Comparison of ENCODE assay signal across 1 cellular context in genomic region chr7:24971333-24972165, GRCh38.
A peak's percentile ranks its signal among the peaks of the same experiment; 100 is the strongest.
TF ChIP-seq lines count a peak whose summit lies in the region.

No MANE protein-coding gene starts in this region.

TF ChIP-seq in K562, 482 proteins besides CTCF, POLR2A, EP300 and RAD21 (continued from another document and continues in another):
- peak; percentile 81 for TF ChIP-seq USF1 (CRISPR knock-in tag; IDR thresholded peaks at IDR 0.05)
- no peak for TF ChIP-seq ZNF124 (CRISPR knock-in tag; IDR thresholded peaks at IDR 0.05)
- no peak for TF ChIP-seq ILF3 (IDR thresholded peaks at IDR 0.05; ENCODE audit: borderline replicate concordance)
- no peak for TF ChIP-seq THRAP3 (IDR thresholded peaks at IDR 0.05; ENCODE audit: borderline replicate concordance)
- TF ChIP-seq, protein P1, sequence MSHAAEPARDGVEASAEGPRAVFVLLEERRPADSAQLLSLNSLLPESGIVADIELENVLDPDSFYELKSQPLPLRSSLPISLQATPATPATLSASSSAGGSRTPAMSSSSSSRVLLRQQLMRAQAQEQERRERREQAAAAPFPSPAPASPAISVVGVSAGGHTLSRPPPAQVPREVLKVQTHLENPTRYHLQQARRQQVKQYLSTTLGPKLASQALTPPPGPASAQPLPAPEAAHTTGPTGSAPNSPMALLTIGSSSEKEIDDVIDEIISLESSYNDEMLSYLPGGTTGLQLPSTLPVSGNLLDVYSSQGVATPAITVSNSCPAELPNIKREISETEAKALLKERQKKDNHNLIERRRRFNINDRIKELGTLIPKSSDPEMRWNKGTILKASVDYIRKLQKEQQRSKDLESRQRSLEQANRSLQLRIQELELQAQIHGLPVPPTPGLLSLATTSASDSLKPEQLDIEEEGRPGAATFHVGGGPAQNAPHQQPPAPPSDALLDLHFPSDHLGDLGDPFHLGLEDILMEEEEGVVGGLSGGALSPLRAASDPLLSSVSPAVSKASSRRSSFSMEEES (CRISPR knock-in tag; IDR thresholded peaks at IDR 0.05) = peak; percentile 17; the same call in 1 of the 2 replicates
- TF ChIP-seq KAT2B (IDR thresholded peaks at IDR 0.05; ENCODE audit: low read depth, low read length) = no peak
- no peak for TF ChIP-seq U2AF2 (optimal IDR thresholded peaks at IDR 0.05; ENCODE audit: low read depth, low read length)
- TF ChIP-seq, protein P2, sequence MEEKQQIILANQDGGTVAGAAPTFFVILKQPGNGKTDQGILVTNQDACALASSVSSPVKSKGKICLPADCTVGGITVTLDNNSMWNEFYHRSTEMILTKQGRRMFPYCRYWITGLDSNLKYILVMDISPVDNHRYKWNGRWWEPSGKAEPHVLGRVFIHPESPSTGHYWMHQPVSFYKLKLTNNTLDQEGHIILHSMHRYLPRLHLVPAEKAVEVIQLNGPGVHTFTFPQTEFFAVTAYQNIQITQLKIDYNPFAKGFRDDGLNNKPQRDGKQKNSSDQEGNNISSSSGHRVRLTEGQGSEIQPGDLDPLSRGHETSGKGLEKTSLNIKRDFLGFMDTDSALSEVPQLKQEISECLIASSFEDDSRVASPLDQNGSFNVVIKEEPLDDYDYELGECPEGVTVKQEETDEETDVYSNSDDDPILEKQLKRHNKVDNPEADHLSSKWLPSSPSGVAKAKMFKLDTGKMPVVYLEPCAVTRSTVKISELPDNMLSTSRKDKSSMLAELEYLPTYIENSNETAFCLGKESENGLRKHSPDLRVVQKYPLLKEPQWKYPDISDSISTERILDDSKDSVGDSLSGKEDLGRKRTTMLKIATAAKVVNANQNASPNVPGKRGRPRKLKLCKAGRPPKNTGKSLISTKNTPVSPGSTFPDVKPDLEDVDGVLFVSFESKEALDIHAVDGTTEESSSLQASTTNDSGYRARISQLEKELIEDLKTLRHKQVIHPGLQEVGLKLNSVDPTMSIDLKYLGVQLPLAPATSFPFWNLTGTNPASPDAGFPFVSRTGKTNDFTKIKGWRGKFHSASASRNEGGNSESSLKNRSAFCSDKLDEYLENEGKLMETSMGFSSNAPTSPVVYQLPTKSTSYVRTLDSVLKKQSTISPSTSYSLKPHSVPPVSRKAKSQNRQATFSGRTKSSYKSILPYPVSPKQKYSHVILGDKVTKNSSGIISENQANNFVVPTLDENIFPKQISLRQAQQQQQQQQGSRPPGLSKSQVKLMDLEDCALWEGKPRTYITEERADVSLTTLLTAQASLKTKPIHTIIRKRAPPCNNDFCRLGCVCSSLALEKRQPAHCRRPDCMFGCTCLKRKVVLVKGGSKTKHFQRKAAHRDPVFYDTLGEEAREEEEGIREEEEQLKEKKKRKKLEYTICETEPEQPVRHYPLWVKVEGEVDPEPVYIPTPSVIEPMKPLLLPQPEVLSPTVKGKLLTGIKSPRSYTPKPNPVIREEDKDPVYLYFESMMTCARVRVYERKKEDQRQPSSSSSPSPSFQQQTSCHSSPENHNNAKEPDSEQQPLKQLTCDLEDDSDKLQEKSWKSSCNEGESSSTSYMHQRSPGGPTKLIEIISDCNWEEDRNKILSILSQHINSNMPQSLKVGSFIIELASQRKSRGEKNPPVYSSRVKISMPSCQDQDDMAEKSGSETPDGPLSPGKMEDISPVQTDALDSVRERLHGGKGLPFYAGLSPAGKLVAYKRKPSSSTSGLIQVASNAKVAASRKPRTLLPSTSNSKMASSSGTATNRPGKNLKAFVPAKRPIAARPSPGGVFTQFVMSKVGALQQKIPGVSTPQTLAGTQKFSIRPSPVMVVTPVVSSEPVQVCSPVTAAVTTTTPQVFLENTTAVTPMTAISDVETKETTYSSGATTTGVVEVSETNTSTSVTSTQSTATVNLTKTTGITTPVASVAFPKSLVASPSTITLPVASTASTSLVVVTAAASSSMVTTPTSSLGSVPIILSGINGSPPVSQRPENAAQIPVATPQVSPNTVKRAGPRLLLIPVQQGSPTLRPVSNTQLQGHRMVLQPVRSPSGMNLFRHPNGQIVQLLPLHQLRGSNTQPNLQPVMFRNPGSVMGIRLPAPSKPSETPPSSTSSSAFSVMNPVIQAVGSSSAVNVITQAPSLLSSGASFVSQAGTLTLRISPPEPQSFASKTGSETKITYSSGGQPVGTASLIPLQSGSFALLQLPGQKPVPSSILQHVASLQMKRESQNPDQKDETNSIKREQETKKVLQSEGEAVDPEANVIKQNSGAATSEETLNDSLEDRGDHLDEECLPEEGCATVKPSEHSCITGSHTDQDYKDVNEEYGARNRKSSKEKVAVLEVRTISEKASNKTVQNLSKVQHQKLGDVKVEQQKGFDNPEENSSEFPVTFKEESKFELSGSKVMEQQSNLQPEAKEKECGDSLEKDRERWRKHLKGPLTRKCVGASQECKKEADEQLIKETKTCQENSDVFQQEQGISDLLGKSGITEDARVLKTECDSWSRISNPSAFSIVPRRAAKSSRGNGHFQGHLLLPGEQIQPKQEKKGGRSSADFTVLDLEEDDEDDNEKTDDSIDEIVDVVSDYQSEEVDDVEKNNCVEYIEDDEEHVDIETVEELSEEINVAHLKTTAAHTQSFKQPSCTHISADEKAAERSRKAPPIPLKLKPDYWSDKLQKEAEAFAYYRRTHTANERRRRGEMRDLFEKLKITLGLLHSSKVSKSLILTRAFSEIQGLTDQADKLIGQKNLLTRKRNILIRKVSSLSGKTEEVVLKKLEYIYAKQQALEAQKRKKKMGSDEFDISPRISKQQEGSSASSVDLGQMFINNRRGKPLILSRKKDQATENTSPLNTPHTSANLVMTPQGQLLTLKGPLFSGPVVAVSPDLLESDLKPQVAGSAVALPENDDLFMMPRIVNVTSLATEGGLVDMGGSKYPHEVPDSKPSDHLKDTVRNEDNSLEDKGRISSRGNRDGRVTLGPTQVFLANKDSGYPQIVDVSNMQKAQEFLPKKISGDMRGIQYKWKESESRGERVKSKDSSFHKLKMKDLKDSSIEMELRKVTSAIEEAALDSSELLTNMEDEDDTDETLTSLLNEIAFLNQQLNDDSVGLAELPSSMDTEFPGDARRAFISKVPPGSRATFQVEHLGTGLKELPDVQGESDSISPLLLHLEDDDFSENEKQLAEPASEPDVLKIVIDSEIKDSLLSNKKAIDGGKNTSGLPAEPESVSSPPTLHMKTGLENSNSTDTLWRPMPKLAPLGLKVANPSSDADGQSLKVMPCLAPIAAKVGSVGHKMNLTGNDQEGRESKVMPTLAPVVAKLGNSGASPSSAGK (IDR thresholded peaks at IDR 0.05) = no peak
- no peak for TF ChIP-seq ZFP36 (IDR thresholded peaks at IDR 0.05; ENCODE audit: low read depth, low read length, partially characterized antibody)
- no peak for TF ChIP-seq E4F1 (CRISPR knock-in tag; IDR thresholded peaks at IDR 0.05; ENCODE audit: borderline replicate concordance)
- no peak for TF ChIP-seq SMARCA5 (IDR thresholded peaks at IDR 0.05)
- peak in 1 of 2 experiments; percentile 51; a peak in 2 of 4 replicates for TF ChIP-seq MNT (conservative IDR thresholded peaks at IDR 0.05)
- TF ChIP-seq JUNB (CRISPR knock-in tag; conservative IDR thresholded peaks at IDR 0.05) = no peak
- TF ChIP-seq DACH1 (IDR thresholded peaks at IDR 0.05; ENCODE audit: partially characterized antibody) = peak; percentile 11
- TF ChIP-seq CBX8 (IDR thresholded peaks at IDR 0.05; ENCODE audit: borderline replicate concordance, extremely low read depth, low read depth, low read length, poor library complexity, severe bottlenecking) = no peak
- no peak for TF ChIP-seq FOXK2 (conservative IDR thresholded peaks at IDR 0.05 in 1 of 2, IDR thresholded peaks at IDR 0.05 in 1 of 2; ENCODE audit: low read depth in 2 of 2)
- peak; percentile 25; the same call in 1 of the 2 replicates for TF ChIP-seq DPF2 (IDR thresholded peaks at IDR 0.05)
- TF ChIP-seq YY1 (IDR thresholded peaks at IDR 0.05; ENCODE audit: borderline replicate concordance in 1 of 3, control insufficient read depth in 1 of 3, extremely low read depth in 1 of 3, insufficient read depth in 3 of 3, insufficient read length in 1 of 3, insufficient replicate concordance in 2 of 3, low read depth in 1 of 3, low read length in 2 of 3) = peak in 1 of 3 experiments; percentile 15
- TF ChIP-seq ZKSCAN3 (CRISPR knock-in tag; IDR thresholded peaks at IDR 0.05) = no peak
- no peak for TF ChIP-seq RNF219 (CRISPR knock-in tag; IDR thresholded peaks at IDR 0.05)
- no peak for TF ChIP-seq ZNF444 (CRISPR knock-in tag; IDR thresholded peaks at IDR 0.05)
- no peak for TF ChIP-seq ZNF184 (CRISPR knock-in tag; IDR thresholded peaks at IDR 0.05)
- TF ChIP-seq NR1H2 (CRISPR knock-in tag; IDR thresholded peaks at IDR 0.05) = no peak
- TF ChIP-seq CTBP1 (IDR thresholded peaks at IDR 0.05; ENCODE audit: borderline replicate concordance) = peak; percentile 52; the same call in 1 of the 2 replicates
- TF ChIP-seq NCOA6 (IDR thresholded peaks at IDR 0.05) = no peak
- no peak for TF ChIP-seq BDP1 (IDR thresholded peaks at IDR 0.05; ENCODE audit: insufficient read depth, insufficient read length)
- no peak for TF ChIP-seq ILK (tag; IDR thresholded peaks at IDR 0.05; ENCODE audit: borderline replicate concordance, low read depth)
- TF ChIP-seq TCF7 (IDR thresholded peaks at IDR 0.05; ENCODE audit: borderline replicate concordance) = peak; percentile 86
- no peak for TF ChIP-seq HINFP (tag; conservative IDR thresholded peaks at IDR 0.05; ENCODE audit: low read depth)
- TF ChIP-seq ATF4 (CRISPR knock-in tag; IDR thresholded peaks at IDR 0.05) = no peak
- TF ChIP-seq, protein P3, sequence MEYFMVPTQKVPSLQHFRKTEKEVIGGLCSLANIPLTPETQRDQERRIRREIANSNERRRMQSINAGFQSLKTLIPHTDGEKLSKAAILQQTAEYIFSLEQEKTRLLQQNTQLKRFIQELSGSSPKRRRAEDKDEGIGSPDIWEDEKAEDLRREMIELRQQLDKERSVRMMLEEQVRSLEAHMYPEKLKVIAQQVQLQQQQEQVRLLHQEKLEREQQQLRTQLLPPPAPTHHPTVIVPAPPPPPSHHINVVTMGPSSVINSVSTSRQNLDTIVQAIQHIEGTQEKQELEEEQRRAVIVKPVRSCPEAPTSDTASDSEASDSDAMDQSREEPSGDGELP (CRISPR knock-in tag; IDR thresholded peaks at IDR 0.05; ENCODE audit: borderline replicate concordance) = peak; percentile 84
- no peak for TF ChIP-seq TRIM28 (IDR thresholded peaks at IDR 0.05)
- no peak for TF ChIP-seq NUFIP1 (IDR thresholded peaks at IDR 0.05; ENCODE audit: partially characterized antibody)
- TF ChIP-seq NCOA2 (IDR thresholded peaks at IDR 0.05; ENCODE audit: partially characterized antibody in 2 of 2) = no peak
